9 cellular contexts compared by ENCODE assay signal in the genomic region with DNA sequence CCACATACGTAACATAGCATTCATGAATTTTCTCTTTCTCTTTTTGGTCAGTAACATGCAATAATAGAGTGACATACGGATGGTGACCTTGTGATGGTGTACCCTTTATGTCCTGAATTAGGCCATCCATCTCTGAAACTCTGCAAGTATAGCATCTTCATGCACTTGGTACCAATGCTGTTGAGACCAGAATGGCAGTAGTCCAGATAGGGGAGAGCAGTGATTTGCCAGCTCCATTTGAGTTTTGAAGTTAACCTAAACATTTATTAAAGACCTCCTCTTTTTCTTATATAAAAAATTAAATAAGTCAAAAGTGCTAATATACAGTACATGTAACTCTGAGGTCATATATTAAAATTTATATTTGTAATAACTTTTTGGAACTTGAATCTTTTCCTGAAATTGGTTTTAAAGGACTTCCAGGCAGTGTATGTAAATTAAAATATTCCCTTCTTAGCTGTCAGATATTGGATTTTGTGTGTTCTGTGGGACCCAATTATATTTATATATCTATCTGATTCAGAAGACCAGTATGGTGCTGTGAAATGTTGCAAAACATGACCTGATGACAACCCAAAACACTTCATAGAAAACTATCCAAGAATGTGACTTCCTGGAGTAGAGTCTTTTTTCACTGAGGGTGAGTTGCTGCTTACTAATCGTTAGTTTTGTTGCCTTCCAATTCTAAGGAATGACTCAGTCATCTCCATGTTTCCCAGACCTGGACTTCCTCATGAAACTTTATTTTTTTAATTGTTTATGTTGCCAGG. TPM values are rescaled to one million over a fixed set of nuclear protein-coding genes. Genes with fewer than 3 reads are reported as not detected.
A peak's percentile ranks its signal among the peaks of the same experiment; 100 is the strongest.
DNase-seq lines count a peak whose midpoint lies in the region; ATAC-seq, FAIRE-seq and TF ChIP-seq lines count a peak whose summit lies in the region.
"Had no signal": no experiment of that assay in that cellular context is flagged by ENCODE, and none has a peak within 500 bp of the region (broad histone marks: within the 10 kb centered on the region; RNA-seq: fewer than 3 reads in every experiment).

No MANE protein-coding gene starts in this region.

- POLR2A ChIA-PET in AG04449 (lab: Yijun Ruan, JAX), result no interaction called here

- no peak for FAIRE-seq in GM12892 (lab: Jason Lieb, UNC)
- FAIRE-seq: GM12878 had no signal

- ATAC-seq in mucosa of descending colon (peak; percentile 11), GM21360 (IDR thresholded peaks at IDR 0.05; ENCODE audit: unreplicated experiment) (no peak), GM21423 (IDR thresholded peaks at IDR 0.05; ENCODE audit: unreplicated experiment) (no peak)

- H3K36me3 ChIP-seq in brain microvascular endothelial cell (replicated peaks) (peaks cover 3% of the 10 kb centered on the region), mucosa of descending colon (ENCODE audit: low read depth) (no peaks in the 10 kb centered on the region)

- H3K4me1 ChIP-seq in mucosa of descending colon (ENCODE audit: low read depth), result peaks cover 3% of the 10 kb centered on the region

- peak; percentile 90 for DNase-seq in AG04449 (ENCODE audit: low read depth, low spot score)
- DNase-seq in HPDE6-E6E7 (ENCODE audit: extremely low spot score), result peak; percentile 83
- peak; percentile 90 for DNase-seq in brain microvascular endothelial cell
- DNase-seq in mucosa of descending colon, result no peak
- no peak for DNase-seq in GM12892 (ENCODE audit: insufficient read length)
- DNase-seq in putamen (ENCODE audit: low spot score), result no peak

- no peak for TF ChIP-seq POLR2A in GM12892 (IDR thresholded peaks at IDR 0.05; ENCODE audit: low read depth, low read length)

- CTCF ChIA-PET in AG04449 (lab: Yijun Ruan, JAX), result interaction anchor here (1.3 to 16.6 kb wide), 3 partner anchors 17 to 319 kb away, joined by 4 to 177 read pairs (median 5); no protein-coding TSS in a partner anchor

- H3K27ac ChIP-seq in brain microvascular endothelial cell, result peak overlapping the region; percentile 98

- H3K4me3 ChIP-seq in AG04449 (ENCODE audit: low read depth, low read length) (no peak overlapping the region; the same call in 1 of the 2 replicates), brain microvascular endothelial cell (ENCODE audit: low read depth, low read length) (peak overlapping the region; percentile 6), mucosa of descending colon (no peak overlapping the region)
- H3K4me3 ChIP-seq: GM12878 had no signal

- in situ Hi-C loops in brain microvascular endothelial cell (cut with HindIII; ENCODE audit: low pct_ligation_motif_present, low sequenced_read_pairs), result no loop called here

- H3K27me3 ChIP-seq in brain microvascular endothelial cell (replicated peaks), result no peaks in the 10 kb centered on the region

- intact Hi-C loops in mucosa of descending colon (cut with DNase I, micrococcal nuclease), result no loop called here

- TF ChIP-seq CTCF in AG04449 (IDR thresholded peaks at IDR 0.05; ENCODE audit: insufficient read depth, low read length, missing control alignments) (no peak), brain microvascular endothelial cell (IDR thresholded peaks at IDR 0.05; ENCODE audit: low read depth, low read length, missing control alignments) (no peak), mucosa of descending colon (IDR thresholded peaks at IDR 0.05) (no peak)

- no peaks in the 10 kb centered on the region for H3K9me3 ChIP-seq in mucosa of descending colon

RNA-seq across cellular contexts. Expression of gene ELK3, which starts 3.5 kb away (rescaled TPM):
- total RNA-seq in mucosa of descending colon, result 10 to 100 TPM in 2 of 3 donors, 1 to 10 TPM in 1; 7.6 to 17.2 (median 12.0) TPM
- 3.0 TPM for polyA plus RNA-seq in GM12892 (2012; ENCODE audit: missing spikeins)

Comparison
In these comparisons a context has a peak if more than half of its experiments do, and no peak if none do; other contexts are left out.
1. DNase-seq: peak in AG04449 (single experiment), HPDE6-E6E7 (single experiment) and brain microvascular endothelial cell (single experiment); none in mucosa of descending colon (0 of 3), GM12892 (single experiment) and putamen (single experiment).